In the genomic region with DNA sequence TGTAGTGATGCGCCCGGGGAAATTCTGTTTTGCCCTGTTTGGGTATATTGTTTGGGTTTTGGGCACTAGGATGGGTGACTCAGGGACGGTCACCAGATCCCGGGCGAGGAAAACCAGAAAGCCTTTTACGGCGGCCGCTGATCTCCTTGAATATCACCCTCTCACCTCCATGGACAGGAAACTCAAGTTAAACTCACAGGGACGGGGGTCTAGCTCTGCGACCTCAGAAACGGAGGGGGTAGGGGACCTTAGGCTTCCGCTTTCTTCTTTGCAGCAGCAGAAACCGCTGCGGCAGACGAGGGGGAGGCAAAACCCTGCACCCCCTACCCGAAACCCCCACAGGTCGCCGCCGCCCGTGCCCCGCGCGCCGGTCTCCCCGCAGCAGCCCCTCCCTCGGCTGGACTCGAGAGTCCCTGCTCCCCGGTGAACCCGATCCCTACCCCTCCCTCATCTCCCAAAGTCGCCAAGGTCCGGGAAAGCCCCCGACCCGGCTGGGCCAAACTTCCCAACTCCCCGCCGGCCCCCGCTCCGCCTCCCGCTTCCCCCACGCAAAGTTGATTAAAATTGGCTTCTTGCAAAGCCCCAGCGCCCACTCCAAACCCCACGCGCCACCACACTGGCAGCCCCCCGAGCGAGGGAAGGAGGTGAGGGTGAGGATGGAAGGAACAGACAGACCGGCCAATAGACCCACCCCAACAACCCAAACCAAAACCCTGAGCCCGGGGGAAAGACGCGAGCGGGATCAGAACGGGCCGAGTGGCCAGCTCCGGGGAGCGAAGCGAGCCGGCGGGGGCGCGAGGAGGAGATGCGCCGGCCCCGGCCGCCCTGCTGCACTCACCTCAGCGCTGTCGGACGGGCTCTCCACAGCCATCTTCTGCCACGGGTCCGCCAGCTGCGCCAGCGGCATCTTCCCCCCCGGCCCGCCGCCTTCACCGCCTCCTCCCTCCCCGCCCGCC, we compare ENCODE assay signal across 8 cellular contexts. TPM values are rescaled to one million over a fixed set of nuclear protein-coding genes. Genes with fewer than 3 reads are reported as not detected.
A peak's percentile ranks its signal among the peaks of the same experiment; 100 is the strongest.
DNase-seq lines count a peak whose midpoint lies in the region; ATAC-seq and TF ChIP-seq lines count a peak whose summit lies in the region.

No MANE protein-coding gene starts in this region.

- POLR2A ChIA-PET in BJ (lab: Charles Lee), result no interaction called here

- TF ChIP-seq CTCF in BJ (IDR thresholded peaks at IDR 0.05; ENCODE audit: insufficient read depth, low read depth, low read length) (no peak), lung (IDR thresholded peaks at IDR 0.05; ENCODE audit: control extremely low read depth, extremely low read depth) (no peak)

- peaks cover 0 to 4% of the 10 kb centered on the region in 2 donors for H3K9me3 ChIP-seq in lung (ENCODE audit: control insufficient read depth in 2 of 2, insufficient read depth in 1 of 2, low read length in 1 of 2)
- H3K9me3 ChIP-seq in subcutaneous abdominal adipose tissue (ENCODE audit: control insufficient read depth in 5 of 5, low read length in 5 of 5), result no peaks in the 10 kb centered on the region

- H3K36me3 ChIP-seq in BJ (ENCODE audit: control insufficient read depth, insufficient read depth, low read length) (no peaks in the 10 kb centered on the region), lung (ENCODE audit: control insufficient read depth in 2 of 2, insufficient read depth in 2 of 2, low read length in 2 of 2) (no peaks in the 10 kb centered on the region), subcutaneous abdominal adipose tissue (ENCODE audit: control insufficient read depth in 5 of 5, insufficient read depth in 5 of 5, low read length in 5 of 5) (no peaks in the 10 kb centered on the region)

- no peaks in the 10 kb centered on the region for H3K27me3 ChIP-seq in BJ (ENCODE audit: control insufficient read depth, insufficient read depth, low read length)
- peaks cover 4% of the 10 kb centered on the region for H3K27me3 ChIP-seq in lung (ENCODE audit: control insufficient read depth, insufficient read depth)
- peaks cover 0 to 15% (median 3%) of the 10 kb centered on the region in 5 donors for H3K27me3 ChIP-seq in subcutaneous abdominal adipose tissue (ENCODE audit: control insufficient read depth in 5 of 5, insufficient read depth in 4 of 5, low read length in 5 of 5)

- DNase-seq in BJ (ENCODE audit: low read depth), result no peak
- DNase-seq in activated CD4-positive, CD25-positive, alpha-beta regulatory T cell treated with anti-CD3 and anti-CD28 coated beads, Interleukin-2, amount 50 U/mL, for 72 hours, result peak; percentile 46
- peak; percentile 53 for DNase-seq in ecto neural progenitor cell (ENCODE audit: low spot score)
- DNase-seq in lung (ENCODE audit: low spot score), result peak; percentile 29
- no peak for DNase-seq in cerebellar cortex (ENCODE audit: low spot score)

- peak overlapping the region; percentile 91 to 92 for H3K27ac ChIP-seq in lung (ENCODE audit: low read depth in 1 of 2, low read length in 1 of 2)
- H3K27ac ChIP-seq in subcutaneous abdominal adipose tissue (ENCODE audit: low read depth, low read length), result peak overlapping the region; percentile 69

- ATAC-seq in GM19438 (IDR thresholded peaks at IDR 0.05; ENCODE audit: low read depth, unreplicated experiment), result peak; percentile 10
- ATAC-seq in HG03521 (IDR thresholded peaks at IDR 0.05; ENCODE audit: unreplicated experiment), result peak; percentile 25
- no peak for ATAC-seq in lung (ENCODE audit: insufficient read depth, low FRiP score)

- CTCF ChIA-PET in BJ (lab: Yijun Ruan, JAX), result interaction anchor here (1.4 kb wide), 1 partner anchor 175 kb away, joined by 3 read pairs; no protein-coding TSS in a partner anchor

- WGBS in lung, 2 donors, result 1 to 29% methylated on average over 30 to 75 of the region's 75 CpGs

- H3K4me3 ChIP-seq in BJ (ENCODE audit: low read depth, low read length) (peak overlapping the region; percentile 69), lung (peak overlapping the region; percentile 59), subcutaneous abdominal adipose tissue (ENCODE audit: low read depth in 1 of 5, low read length in 5 of 5) (peak overlapping the region; percentile 71 to 83 (median 76))

- H3K9ac ChIP-seq in subcutaneous abdominal adipose tissue (ENCODE audit: low read length in 5 of 5), result peak overlapping the region in 4 of 5 donors; percentile 62 to 91 (median 83)

- H3K4me1 ChIP-seq in lung (ENCODE audit: control insufficient read depth in 2 of 2, insufficient read depth in 2 of 2, low read length in 2 of 2), result no peaks in the 10 kb centered on the region
- peaks cover 0 to 9% (median 5%) of the 10 kb centered on the region in 5 donors for H3K4me1 ChIP-seq in subcutaneous abdominal adipose tissue (ENCODE audit: control insufficient read depth in 5 of 5, insufficient read depth in 5 of 5, low read length in 5 of 5)

RNA-seq across cellular contexts. Expression of a gene that starts 0.7 kb away (rescaled TPM):
- polyA plus RNA-seq in BJ (2011; rRNA removed) (15.4 and 28.0 TPM in 2 replicates), lung (10 to 100 TPM; 12.5 to 28.3 TPM)
- 22.5 and 24.2 TPM in 2 replicates for polyA minus RNA-seq in BJ (2011; rRNA and poly(A)+ RNA removed)
- 10 to 100 TPM; 50.3 to 81.4 TPM for total RNA-seq in lung

Comparison
In these comparisons a context has a peak if more than half of its experiments do, and no peak if none do; other contexts are left out.
1. DNase-seq: peak in activated CD4-positive, CD25-positive, alpha-beta regulatory T cell treated with anti-CD3 and anti-CD28 coated beads, Interleukin-2, amount 50 U/mL, for 72 hours (single experiment), ecto neural progenitor cell (single experiment) and lung (single experiment); none in BJ (single experiment) and cerebellar cortex (single experiment).
2. Peak in every context shown above with its lines, with median percentiles within 50 percentile points of each other: H3K4me3 ChIP-seq.